ENCODE assay signal across 1 cellular context in the genomic region with DNA sequence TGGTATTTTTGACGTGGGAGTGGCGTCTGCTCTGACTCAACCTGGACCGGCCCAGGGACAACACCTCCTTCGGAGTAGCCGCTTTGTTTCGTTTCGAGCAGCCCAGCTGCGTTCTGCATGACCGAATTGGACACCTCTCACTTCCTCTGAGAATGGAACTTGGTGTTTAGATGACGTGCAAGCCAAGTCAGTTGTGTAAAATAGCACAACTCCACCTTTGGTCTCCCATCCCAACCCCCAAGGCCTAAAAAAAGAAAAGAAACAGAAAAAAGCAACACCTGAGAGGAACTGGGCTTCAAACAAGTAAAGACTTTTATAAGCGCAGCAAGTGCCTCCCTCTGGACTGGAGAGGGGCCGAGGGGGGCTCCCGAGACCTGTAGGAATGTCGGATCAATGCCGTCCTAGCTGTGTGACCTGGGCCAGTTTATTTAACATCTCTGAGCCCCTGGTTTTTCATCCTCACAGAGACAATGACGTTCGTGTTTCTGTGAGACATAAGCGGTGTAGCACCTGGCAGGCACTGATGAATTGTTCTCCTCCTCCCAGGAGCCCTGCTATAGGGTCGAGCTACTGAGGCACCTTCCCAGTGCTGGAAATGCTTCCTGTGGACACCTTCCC.
TF ChIP-seq lines count a peak whose summit lies in the region.

No MANE protein-coding gene starts in this region.

TF ChIP-seq in HepG2, 621 proteins besides CTCF, POLR2A, EP300 and RAD21 (continued from another document):
- TF ChIP-seq, protein P1, sequence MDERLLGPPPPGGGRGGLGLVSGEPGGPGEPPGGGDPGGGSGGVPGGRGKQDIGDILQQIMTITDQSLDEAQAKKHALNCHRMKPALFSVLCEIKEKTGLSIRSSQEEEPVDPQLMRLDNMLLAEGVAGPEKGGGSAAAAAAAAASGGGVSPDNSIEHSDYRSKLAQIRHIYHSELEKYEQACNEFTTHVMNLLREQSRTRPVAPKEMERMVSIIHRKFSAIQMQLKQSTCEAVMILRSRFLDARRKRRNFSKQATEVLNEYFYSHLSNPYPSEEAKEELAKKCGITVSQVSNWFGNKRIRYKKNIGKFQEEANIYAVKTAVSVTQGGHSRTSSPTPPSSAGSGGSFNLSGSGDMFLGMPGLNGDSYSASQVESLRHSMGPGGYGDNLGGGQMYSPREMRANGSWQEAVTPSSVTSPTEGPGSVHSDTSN (CRISPR knock-in tag; IDR thresholded peaks at IDR 0.05): no peak
- TF ChIP-seq, protein P2, sequence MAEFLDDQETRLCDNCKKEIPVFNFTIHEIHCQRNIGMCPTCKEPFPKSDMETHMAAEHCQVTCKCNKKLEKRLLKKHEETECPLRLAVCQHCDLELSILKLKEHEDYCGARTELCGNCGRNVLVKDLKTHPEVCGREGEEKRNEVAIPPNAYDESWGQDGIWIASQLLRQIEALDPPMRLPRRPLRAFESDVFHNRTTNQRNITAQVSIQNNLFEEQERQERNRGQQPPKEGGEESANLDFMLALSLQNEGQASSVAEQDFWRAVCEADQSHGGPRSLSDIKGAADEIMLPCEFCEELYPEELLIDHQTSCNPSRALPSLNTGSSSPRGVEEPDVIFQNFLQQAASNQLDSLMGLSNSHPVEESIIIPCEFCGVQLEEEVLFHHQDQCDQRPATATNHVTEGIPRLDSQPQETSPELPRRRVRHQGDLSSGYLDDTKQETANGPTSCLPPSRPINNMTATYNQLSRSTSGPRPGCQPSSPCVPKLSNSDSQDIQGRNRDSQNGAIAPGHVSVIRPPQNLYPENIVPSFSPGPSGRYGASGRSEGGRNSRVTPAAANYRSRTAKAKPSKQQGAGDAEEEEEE (CRISPR knock-in tag; IDR thresholded peaks at IDR 0.05; ENCODE audit: borderline replicate concordance): no peak
